ENCODE assay signal across 1 cellular context in the genomic region with DNA sequence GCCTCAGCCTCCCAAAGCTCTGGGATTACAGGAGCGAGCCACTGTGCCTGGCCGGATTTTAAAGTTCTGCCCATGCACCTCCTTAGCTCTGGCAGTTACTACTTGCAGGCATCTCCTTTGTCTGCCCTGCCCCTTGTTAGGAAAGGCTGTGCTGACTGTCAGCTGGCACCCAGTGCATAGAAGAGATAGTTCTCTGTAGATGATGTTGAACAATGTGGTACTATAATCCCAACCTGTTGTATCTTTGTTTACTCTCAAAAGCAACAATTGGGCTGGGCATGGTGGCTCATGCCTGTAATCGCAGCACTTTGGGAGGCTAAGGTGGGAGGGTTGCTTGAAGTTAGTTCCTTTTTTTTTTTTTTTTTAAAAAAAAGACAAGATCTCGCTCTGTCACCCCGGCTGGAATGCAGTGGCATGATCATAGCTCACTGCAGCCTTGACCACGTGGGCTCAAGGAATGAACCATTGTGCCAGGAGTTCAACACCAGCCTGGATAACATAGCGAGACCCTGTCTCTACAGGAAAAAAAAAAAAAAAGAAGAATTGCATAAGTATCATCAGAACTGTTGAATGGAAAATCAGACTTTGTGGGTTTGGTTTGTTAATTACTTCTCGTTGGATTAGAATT.
TF ChIP-seq lines count a peak whose summit lies in the region.

No MANE protein-coding gene starts in this region.

TF ChIP-seq in HepG2, 621 proteins besides CTCF, POLR2A, EP300 and RAD21:
- TF ChIP-seq MIER3 (CRISPR knock-in tag; IDR thresholded peaks at IDR 0.05; ENCODE audit: borderline replicate concordance) (no peak), TEAD3 (CRISPR knock-in tag; optimal IDR thresholded peaks at IDR 0.05; ENCODE audit: borderline replicate concordance) (peak; percentile 55), SNAI1 (CRISPR knock-in tag; IDR thresholded peaks at IDR 0.05; ENCODE audit: borderline replicate concordance) (no peak), SOX13 (IDR thresholded peaks at IDR 0.05) (no peak), SOX13 (CRISPR knock-in tag; conservative IDR thresholded peaks at IDR 0.05 in 1 of 2, IDR thresholded peaks at IDR 0.05 in 1 of 2) (peak in 1 of 2 experiments; percentile 30; a peak in 1 of 4 replicates), TBX2 (CRISPR knock-in tag; IDR thresholded peaks at IDR 0.05; ENCODE audit: borderline replicate concordance) (no peak; the same call in 1 of the 2 replicates), HNRNPL (IDR thresholded peaks at IDR 0.05; ENCODE audit: low read depth, low read length) (0 out of 2 replicates have a peak, but pooled peaks have one; percentile 8), ZNF230 (CRISPR knock-in tag; IDR thresholded peaks at IDR 0.05) (no peak)
- TF ChIP-seq, protein P1, sequence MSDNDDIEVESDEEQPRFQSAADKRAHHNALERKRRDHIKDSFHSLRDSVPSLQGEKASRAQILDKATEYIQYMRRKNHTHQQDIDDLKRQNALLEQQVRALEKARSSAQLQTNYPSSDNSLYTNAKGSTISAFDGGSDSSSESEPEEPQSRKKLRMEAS (IDR thresholded peaks at IDR 0.05), result 0 out of 2 replicates have a peak, but pooled peaks have one; percentile 26
- TF ChIP-seq, protein P2, sequence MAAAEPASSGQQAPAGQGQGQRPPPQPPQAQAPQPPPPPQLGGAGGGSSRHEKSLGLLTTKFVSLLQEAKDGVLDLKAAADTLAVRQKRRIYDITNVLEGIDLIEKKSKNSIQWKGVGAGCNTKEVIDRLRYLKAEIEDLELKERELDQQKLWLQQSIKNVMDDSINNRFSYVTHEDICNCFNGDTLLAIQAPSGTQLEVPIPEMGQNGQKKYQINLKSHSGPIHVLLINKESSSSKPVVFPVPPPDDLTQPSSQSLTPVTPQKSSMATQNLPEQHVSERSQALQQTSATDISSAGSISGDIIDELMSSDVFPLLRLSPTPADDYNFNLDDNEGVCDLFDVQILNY (CRISPR knock-in tag; conservative IDR thresholded peaks at IDR 0.05), result no peak
- TF ChIP-seq, protein P3, sequence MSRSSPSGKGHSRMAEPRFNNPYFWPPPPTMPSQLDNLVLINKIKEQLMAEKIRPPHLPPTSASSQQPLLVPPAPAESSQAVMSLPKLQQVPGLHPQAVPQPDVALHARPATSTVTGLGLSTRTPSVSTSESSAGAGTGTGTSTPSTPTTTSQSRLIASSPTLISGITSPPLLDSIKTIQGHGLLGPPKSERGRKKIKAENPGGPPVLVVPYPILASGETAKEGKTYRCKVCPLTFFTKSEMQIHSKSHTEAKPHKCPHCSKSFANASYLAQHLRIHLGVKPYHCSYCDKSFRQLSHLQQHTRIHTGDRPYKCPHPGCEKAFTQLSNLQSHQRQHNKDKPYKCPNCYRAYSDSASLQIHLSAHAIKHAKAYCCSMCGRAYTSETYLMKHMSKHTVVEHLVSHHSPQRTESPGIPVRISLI (CRISPR knock-in tag; IDR thresholded peaks at IDR 0.05; ENCODE audit: borderline replicate concordance), result peak; percentile 65; the same call in 1 of the 2 replicates
- TF ChIP-seq, protein P4, sequence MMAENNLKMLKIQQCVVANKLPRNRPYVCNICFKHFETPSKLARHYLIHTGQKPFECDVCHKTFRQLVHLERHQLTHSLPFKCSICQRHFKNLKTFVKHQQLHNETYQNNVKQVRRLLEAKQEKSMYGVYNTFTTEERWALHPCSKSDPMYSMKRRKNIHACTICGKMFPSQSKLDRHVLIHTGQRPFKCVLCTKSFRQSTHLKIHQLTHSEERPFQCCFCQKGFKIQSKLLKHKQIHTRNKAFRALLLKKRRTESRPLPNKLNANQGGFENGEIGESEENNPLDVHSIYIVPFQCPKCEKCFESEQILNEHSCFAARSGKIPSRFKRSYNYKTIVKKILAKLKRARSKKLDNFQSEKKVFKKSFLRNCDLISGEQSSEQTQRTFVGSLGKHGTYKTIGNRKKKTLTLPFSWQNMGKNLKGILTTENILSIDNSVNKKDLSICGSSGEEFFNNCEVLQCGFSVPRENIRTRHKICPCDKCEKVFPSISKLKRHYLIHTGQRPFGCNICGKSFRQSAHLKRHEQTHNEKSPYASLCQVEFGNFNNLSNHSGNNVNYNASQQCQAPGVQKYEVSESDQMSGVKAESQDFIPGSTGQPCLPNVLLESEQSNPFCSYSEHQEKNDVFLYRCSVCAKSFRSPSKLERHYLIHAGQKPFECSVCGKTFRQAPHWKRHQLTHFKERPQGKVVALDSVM (CRISPR knock-in tag; IDR thresholded peaks at IDR 0.05), result 0 out of 2 replicates have a peak, but pooled peaks have one; percentile 49
- TF ChIP-seq, protein P5, sequence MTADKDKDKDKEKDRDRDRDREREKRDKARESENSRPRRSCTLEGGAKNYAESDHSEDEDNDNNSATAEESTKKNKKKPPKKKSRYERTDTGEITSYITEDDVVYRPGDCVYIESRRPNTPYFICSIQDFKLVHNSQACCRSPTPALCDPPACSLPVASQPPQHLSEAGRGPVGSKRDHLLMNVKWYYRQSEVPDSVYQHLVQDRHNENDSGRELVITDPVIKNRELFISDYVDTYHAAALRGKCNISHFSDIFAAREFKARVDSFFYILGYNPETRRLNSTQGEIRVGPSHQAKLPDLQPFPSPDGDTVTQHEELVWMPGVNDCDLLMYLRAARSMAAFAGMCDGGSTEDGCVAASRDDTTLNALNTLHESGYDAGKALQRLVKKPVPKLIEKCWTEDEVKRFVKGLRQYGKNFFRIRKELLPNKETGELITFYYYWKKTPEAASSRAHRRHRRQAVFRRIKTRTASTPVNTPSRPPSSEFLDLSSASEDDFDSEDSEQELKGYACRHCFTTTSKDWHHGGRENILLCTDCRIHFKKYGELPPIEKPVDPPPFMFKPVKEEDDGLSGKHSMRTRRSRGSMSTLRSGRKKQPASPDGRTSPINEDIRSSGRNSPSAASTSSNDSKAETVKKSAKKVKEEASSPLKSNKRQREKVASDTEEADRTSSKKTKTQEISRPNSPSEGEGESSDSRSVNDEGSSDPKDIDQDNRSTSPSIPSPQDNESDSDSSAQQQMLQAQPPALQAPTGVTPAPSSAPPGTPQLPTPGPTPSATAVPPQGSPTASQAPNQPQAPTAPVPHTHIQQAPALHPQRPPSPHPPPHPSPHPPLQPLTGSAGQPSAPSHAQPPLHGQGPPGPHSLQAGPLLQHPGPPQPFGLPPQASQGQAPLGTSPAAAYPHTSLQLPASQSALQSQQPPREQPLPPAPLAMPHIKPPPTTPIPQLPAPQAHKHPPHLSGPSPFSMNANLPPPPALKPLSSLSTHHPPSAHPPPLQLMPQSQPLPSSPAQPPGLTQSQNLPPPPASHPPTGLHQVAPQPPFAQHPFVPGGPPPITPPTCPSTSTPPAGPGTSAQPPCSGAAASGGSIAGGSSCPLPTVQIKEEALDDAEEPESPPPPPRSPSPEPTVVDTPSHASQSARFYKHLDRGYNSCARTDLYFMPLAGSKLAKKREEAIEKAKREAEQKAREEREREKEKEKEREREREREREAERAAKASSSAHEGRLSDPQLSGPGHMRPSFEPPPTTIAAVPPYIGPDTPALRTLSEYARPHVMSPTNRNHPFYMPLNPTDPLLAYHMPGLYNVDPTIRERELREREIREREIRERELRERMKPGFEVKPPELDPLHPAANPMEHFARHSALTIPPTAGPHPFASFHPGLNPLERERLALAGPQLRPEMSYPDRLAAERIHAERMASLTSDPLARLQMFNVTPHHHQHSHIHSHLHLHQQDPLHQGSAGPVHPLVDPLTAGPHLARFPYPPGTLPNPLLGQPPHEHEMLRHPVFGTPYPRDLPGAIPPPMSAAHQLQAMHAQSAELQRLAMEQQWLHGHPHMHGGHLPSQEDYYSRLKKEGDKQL (CRISPR knock-in tag; IDR thresholded peaks at IDR 0.05; ENCODE audit: low read depth), result no peak
